ENCODE assay signal across 1 cellular context in genomic region chr7:119733480-119733879, GRCh38.
A peak's percentile ranks its signal among the peaks of the same experiment; 100 is the strongest.
TF ChIP-seq lines count a peak whose summit lies in the region.

No MANE protein-coding gene starts in this region.

TF ChIP-seq in HCT116, 20 proteins besides CTCF, POLR2A, EP300 and RAD21 (continued from another document):
- TF ChIP-seq REST (IDR thresholded peaks at IDR 0.05; ENCODE audit: low read depth) (peak; percentile 23), CBX3 (IDR thresholded peaks at IDR 0.05; ENCODE audit: low read depth) (no peak)
